ENCODE assay signal across 14 cellular contexts in genomic region chr16:89346869-89347268, GRCh38.
DNase-seq lines count a peak whose midpoint lies in the region; ATAC-seq and TF ChIP-seq lines count a peak whose summit lies in the region.
"Had no signal": no experiment of that assay in that cellular context is flagged by ENCODE, and none has a peak within 500 bp of the region (broad histone marks: within the 10 kb centered on the region; RNA-seq: fewer than 3 reads in every experiment).

No MANE protein-coding gene starts in this region.

- H3K79me2 ChIP-seq in GM23338 (replicated peaks; ENCODE audit: insufficient read depth): peaks cover 100% of the 10 kb centered on the region
- H3K79me2 ChIP-seq in PC-9 (ENCODE audit: low read depth): peaks cover 100% of the 10 kb centered on the region

- H3K36me3 Mint-ChIP-seq in GM23338 (ENCODE audit: low read depth): peaks cover 4% of the 10 kb centered on the region; the same call in 1 of the 3 replicates
- H3K36me3 Mint-ChIP-seq in effector memory CD8-positive, alpha-beta T cell (ENCODE audit: insufficient read depth): peaks cover 39% of the 10 kb centered on the region
- H3K36me3 Mint-ChIP-seq in nephron progenitor cell (ENCODE audit: low read depth): peaks cover 15% of the 10 kb centered on the region

- H3K4me1 Mint-ChIP-seq in GM23338 (peaks cover 71% of the 10 kb centered on the region), nephron progenitor cell (peaks cover 87% of the 10 kb centered on the region)
- peaks cover 64 to 77% of the 10 kb centered on the region in 2 donors for H3K4me1 Mint-ChIP-seq in effector memory CD8-positive, alpha-beta T cell (ENCODE audit: low read depth in 2 of 2)

- no peak for TF ChIP-seq EP300 in upper lobe of left lung (IDR thresholded peaks at IDR 0.05)

- POLR2A ChIA-PET in PC-9 (lab: Charles Lee; ENCODE audit: unreplicated experiment): no interaction called here

- no peak for TF ChIP-seq POLR2A in upper lobe of left lung (IDR thresholded peaks at IDR 0.05)
- TF ChIP-seq POLR2A in prostate gland (IDR thresholded peaks at IDR 0.05): no peak

- H3K27me3 Mint-ChIP-seq in GM23338 (ENCODE audit: insufficient read depth, low read depth, poor library complexity): peaks cover 11% of the 10 kb centered on the region
- no peaks in the 10 kb centered on the region for H3K27me3 Mint-ChIP-seq in effector memory CD8-positive, alpha-beta T cell
- peaks cover 2% of the 10 kb centered on the region for H3K27me3 Mint-ChIP-seq in nephron progenitor cell (ENCODE audit: low read depth, poor library complexity)
- H3K27me3 Mint-ChIP-seq: dendritic cell treated with granulocyte-macrophage colony-stimulating factor and Interleukin-4, amounts not matched to agents 40 ng/mL and 50 ng/mL, for 4 days had no signal

- H3K9me3 Mint-ChIP-seq in GM23338: no peaks in the 10 kb centered on the region
- no peaks in the 10 kb centered on the region for H3K9me3 Mint-ChIP-seq in effector memory CD8-positive, alpha-beta T cell
- H3K9me3 Mint-ChIP-seq in nephron progenitor cell: no peaks in the 10 kb centered on the region
- H3K9me3 Mint-ChIP-seq: dendritic cell treated with granulocyte-macrophage colony-stimulating factor and Interleukin-4, amounts not matched to agents 40 ng/mL and 50 ng/mL, for 4 days had no signal

- BruUV-seq in PC-9 (replicated peaks; lab: Mats Ljungman, UMichigan): no TSS peak

- H3K9me2 ChIP-seq in GM23338 (ENCODE audit: insufficient read depth) (no peaks in the 10 kb centered on the region), PC-9 (ENCODE audit: insufficient read depth) (no peaks in the 10 kb centered on the region)

- peaks cover 78 to 92% (median 88%) of the 10 kb centered on the region in 10 experiments for H3K4me1 ChIP-seq in BLaER1 treated with 17β-estradiol and CSF1 and Interleukin-3, amounts not matched to agents 10 nM and 100 nM
- peaks cover 48% of the 10 kb centered on the region for H3K4me1 ChIP-seq in GM23338 (ENCODE audit: insufficient read depth)
- peaks cover 23 to 39% (median 28%) of the 10 kb centered on the region in 4 donors for H3K4me1 ChIP-seq in upper lobe of left lung
- H3K4me1 ChIP-seq in prostate gland (replicated peaks): peaks cover 20% of the 10 kb centered on the region
- peaks cover 13% of the 10 kb centered on the region; the same call in 1 of the 2 replicates for H3K4me1 ChIP-seq in PC-9 (replicated peaks; ENCODE audit: insufficient read depth)

- peak; percentile 29 for ATAC-seq in GM23338
- ATAC-seq in effector memory CD8-positive, alpha-beta T cell (replicated peaks): no peak
- ATAC-seq in upper lobe of left lung (ENCODE audit: low FRiP score in 2 of 2): no peak
- no peak for ATAC-seq in GM19328 (IDR thresholded peaks at IDR 0.05; ENCODE audit: unreplicated experiment)

- peak overlapping the region in 9 of 11 experiments; percentile 12 to 91 (median 45); a peak in 13 of 22 replicates for H3K4me2 ChIP-seq in BLaER1 treated with 17β-estradiol and CSF1 and Interleukin-3, amounts not matched to agents 10 nM and 100 nM
- H3K4me2 ChIP-seq in GM23338 (peak overlapping the region; percentile 56), PC-9 (no peak overlapping the region)

- H3K9me3 ChIP-seq in BLaER1 treated with 17β-estradiol and CSF1 and Interleukin-3, amounts not matched to agents 10 nM and 100 nM (replicated peaks in 1 of 11): no peaks in the 10 kb centered on the region
- no peaks in the 10 kb centered on the region for H3K9me3 ChIP-seq in upper lobe of left lung
- no peaks in the 10 kb centered on the region for H3K9me3 ChIP-seq in prostate gland
- H3K9me3 ChIP-seq in PC-9 (ENCODE audit: insufficient read depth, low read depth): no peaks in the 10 kb centered on the region
- H3K9me3 ChIP-seq: SJCRH30 had no signal

- H3K27ac Mint-ChIP-seq in GM23338 (peak overlapping the region; percentile 21; the same call in 1 of the 2 replicates), nephron progenitor cell (peak overlapping the region; percentile 70)
- H3K27ac Mint-ChIP-seq in effector memory CD8-positive, alpha-beta T cell: peak overlapping the region; percentile 4 to 7
- H3K27ac Mint-ChIP-seq: dendritic cell treated with granulocyte-macrophage colony-stimulating factor and Interleukin-4, amounts not matched to agents 40 ng/mL and 50 ng/mL, for 4 days had no signal

- H3K36me3 ChIP-seq in BLaER1 treated with 17β-estradiol and CSF1 and Interleukin-3, amounts not matched to agents 10 nM and 100 nM: peaks cover 17 to 52% (median 40%) of the 10 kb centered on the region in 11 experiments; a peak in 21 of 22 replicates
- H3K36me3 ChIP-seq in GM23338 (ENCODE audit: insufficient read depth) (no peaks in the 10 kb centered on the region), upper lobe of left lung (no peaks in the 10 kb centered on the region), prostate gland (no peaks in the 10 kb centered on the region), PC-9 (ENCODE audit: low read depth) (0 out of 2 replicates have a peak, but pooled peaks cover 8% of the 10 kb centered on the region)

- H3K27ac ChIP-seq in BLaER1 treated with 17β-estradiol and CSF1 and Interleukin-3, amounts not matched to agents 10 nM and 100 nM: 0 out of 22 replicates have a peak overlapping the region, but pooled peaks of 1 of the 11 experiments have one; percentile 1
- peak overlapping the region; percentile 10; the same call in 1 of the 2 replicates for H3K27ac ChIP-seq in GM23338 (ENCODE audit: low read depth)
- H3K27ac ChIP-seq in upper lobe of left lung: no peak overlapping the region
- no peak overlapping the region for H3K27ac ChIP-seq in prostate gland
- no peak overlapping the region for H3K27ac ChIP-seq in PC-9
- H3K27ac ChIP-seq: SJCRH30 had no signal

- H4K20me1 ChIP-seq in BLaER1 treated with 17β-estradiol and CSF1 and Interleukin-3, amounts not matched to agents 10 nM and 100 nM: peaks cover 100% of the 10 kb centered on the region in 11 experiments
- peaks cover 92% of the 10 kb centered on the region for H4K20me1 ChIP-seq in GM23338 (replicated peaks; ENCODE audit: insufficient read depth)
- H4K20me1 ChIP-seq in PC-9 (ENCODE audit: insufficient read depth): peaks cover 99% of the 10 kb centered on the region

- H2AFZ ChIP-seq in GM23338: no peak overlapping the region
- no peak overlapping the region for H2AFZ ChIP-seq in PC-9

- DNase-seq in GM23338 (ENCODE audit: low spot score): no peak
- DNase-seq in effector memory CD8-positive, alpha-beta T cell: no peak
- no peak for DNase-seq in nephron progenitor cell
- no peak for DNase-seq in upper lobe of left lung
- DNase-seq in prostate gland (ENCODE audit: low spot score): no peak
- no peak for DNase-seq in PC-9
- DNase-seq: activated CD4-positive, alpha-beta T cell treated with anti-CD3 and anti-CD28 coated beads, Interleukin-2, amount 50 U/mL, for 48 hours; DMS53; NCI-H146; NCI-H345; SJCRH30 had no signal

- intact Hi-C loops in prostate gland (cut with DNase I) (loop anchor here (5.0 kb wide), 1 partner anchor 145 kb away; the partner anchor contains the start of gene ANKRD11), PC-9 (cut with micrococcal nuclease; ENCODE audit: unreplicated experiment) (no loop called here)

- H3K4me3 Mint-ChIP-seq in GM23338 (no peak overlapping the region; the same call in 2 of the 3 replicates), nephron progenitor cell (no peak overlapping the region)
- H3K4me3 Mint-ChIP-seq in effector memory CD8-positive, alpha-beta T cell: no peak overlapping the region
- H3K4me3 Mint-ChIP-seq: dendritic cell treated with granulocyte-macrophage colony-stimulating factor and Interleukin-4, amounts not matched to agents 40 ng/mL and 50 ng/mL, for 4 days had no signal

- H3K27me3 ChIP-seq in BLaER1 treated with 17β-estradiol and CSF1 and Interleukin-3, amounts not matched to agents 10 nM and 100 nM: no peaks in the 10 kb centered on the region
- H3K27me3 ChIP-seq in GM23338 (ENCODE audit: insufficient read depth): no peaks in the 10 kb centered on the region
- H3K27me3 ChIP-seq in upper lobe of left lung: no peaks in the 10 kb centered on the region
- H3K27me3 ChIP-seq in prostate gland (replicated peaks; ENCODE audit: insufficient read depth): no peaks in the 10 kb centered on the region
- H3K27me3 ChIP-seq in PC-9 (ENCODE audit: insufficient read depth, low read depth): no peaks in the 10 kb centered on the region
- H3K27me3 ChIP-seq: SJCRH30 had no signal

- 0 out of 2 replicates have a peak, but pooled peaks cover 20% of the 10 kb centered on the region for H3F3A ChIP-seq in GM23338 (replicated peaks; ENCODE audit: low read depth)
- H3F3A ChIP-seq in PC-9 (ENCODE audit: insufficient read depth, low read depth): peaks cover 51% of the 10 kb centered on the region

- CTCF ChIA-PET in PC-9 (lab: Charles Lee): no interaction called here

- TF ChIP-seq CTCF in GM23338 (conservative IDR thresholded peaks at IDR 0.05; ENCODE audit: low read depth in 2 of 2): no peak
- no peak for TF ChIP-seq CTCF in nephron progenitor cell (IDR thresholded peaks at IDR 0.05)
- TF ChIP-seq CTCF in upper lobe of left lung (IDR thresholded peaks at IDR 0.05): no peak
- TF ChIP-seq CTCF in prostate gland (IDR thresholded peaks at IDR 0.05): no peak
- TF ChIP-seq CTCF in PC-9 (conservative IDR thresholded peaks at IDR 0.05): no peak

- no peak overlapping the region for H3K4me3 ChIP-seq in BLaER1 treated with 17β-estradiol and CSF1 and Interleukin-3, amounts not matched to agents 10 nM and 100 nM
- no peak overlapping the region for H3K4me3 ChIP-seq in GM23338
- no peak overlapping the region for H3K4me3 ChIP-seq in upper lobe of left lung
- no peak overlapping the region for H3K4me3 ChIP-seq in prostate gland
- no peak overlapping the region for H3K4me3 ChIP-seq in PC-9
- H3K4me3 ChIP-seq: SJCRH30 had no signal

- H3K9ac ChIP-seq in BLaER1 treated with 17β-estradiol and CSF1 and Interleukin-3, amounts not matched to agents 10 nM and 100 nM: 0 out of 22 replicates have a peak overlapping the region, but pooled peaks of 1 of the 11 experiments have one; percentile 37

- WGBS in upper lobe of left lung, 2 donors: 57 to 79% methylated on average over 9 of the region's 9 CpGs
- WGBS in prostate gland: 75% methylated on average over 9 of the region's 9 CpGs

TF ChIP-seq in GM23338, 12 proteins besides CTCF, POLR2A, EP300 and RAD21 (continues in another document):
- TF ChIP-seq EZH2phosphoT487 (IDR thresholded peaks at IDR 0.05; ENCODE audit: unreplicated experiment) (no peak), POLR2AphosphoS5 (IDR thresholded peaks at IDR 0.05; ENCODE audit: low read depth) (no peak), STAT1 (IDR thresholded peaks at IDR 0.05; ENCODE audit: unreplicated experiment) (no peak), JUNB (IDR thresholded peaks at IDR 0.05; ENCODE audit: unreplicated experiment) (no peak), ZNF331 (CRISPR knock-in tag; IDR thresholded peaks at IDR 0.05; ENCODE audit: low read depth) (no peak), CREB1 (CRISPR knock-in tag; IDR thresholded peaks at IDR 0.05; ENCODE audit: low read depth) (no peak)

Comparison
In these comparisons a context has a peak if more than half of its experiments do, and no peak if none do; other contexts are left out.
1. H3K27ac Mint-ChIP-seq: peak in every context shown above with its lines; median percentile 70 in nephron progenitor cell; 21 in GM23338; 6 in effector memory CD8-positive, alpha-beta T cell.